In genomic region chr3:11651477-11651876, GRCh38 we compare ENCODE assay signal across 14 cellular contexts. TPM values are rescaled to one million over a fixed set of nuclear protein-coding genes. Genes with fewer than 3 reads are reported as not detected.
A peak's percentile ranks its signal among the peaks of the same experiment; 100 is the strongest.
DNase-seq lines count a peak whose midpoint lies in the region; ATAC-seq and TF ChIP-seq lines count a peak whose summit lies in the region.
"Had no signal": no experiment of that assay in that cellular context is flagged by ENCODE, and none has a peak within 500 bp of the region (broad histone marks: within the 10 kb centered on the region; RNA-seq: fewer than 3 reads in every experiment).

No MANE protein-coding gene starts in this region.

- H3K4me1 ChIP-seq in Panc1 (ENCODE audit: control insufficient read depth, insufficient read depth, low read length) (peaks cover 12% of the 10 kb centered on the region), mesenchymal stem cell (ENCODE audit: control insufficient read depth, insufficient read depth, low read depth, low read length) (no peaks in the 10 kb centered on the region), tibial artery (peaks cover 0 to 43% (median 11%) of the 10 kb centered on the region in 4 donors)
- H3K4me1 ChIP-seq: A549 had no signal

- in situ Hi-C loops in Panc1 (cut with HindIII; ENCODE audit: low pct_unique_long_range_greater_than_20kb, low sequenced_read_pairs) = no loop called here

- H3K27me3 Mint-ChIP-seq in chondrocyte (ENCODE audit: low read depth) = no peaks in the 10 kb centered on the region

- H2AFZ ChIP-seq in mesenchymal stem cell (ENCODE audit: low read depth, low read length) = no peak overlapping the region

- H3K9me3 ChIP-seq in Panc1 (ENCODE audit: control insufficient read depth, insufficient read depth, low read depth, low read length) (no peaks in the 10 kb centered on the region), mesenchymal stem cell (ENCODE audit: control insufficient read depth, low read length) (no peaks in the 10 kb centered on the region), tibial artery (no peaks in the 10 kb centered on the region)
- H3K9me3 ChIP-seq: A549 had no signal

- CTCF ChIA-PET in Panc1 (lab: Charles Lee) = interaction anchor here (0.5 to 0.8 kb wide), 4 partner anchors 219 to 425 kb away, joined by 3 to 7 read pairs (median 4); no protein-coding TSS in a partner anchor

- H3K23ac ChIP-seq in mesenchymal stem cell (ENCODE audit: low read length in 2 of 2) = no peak overlapping the region

- H3K79me1 ChIP-seq in mesenchymal stem cell (replicated peaks; ENCODE audit: low read length, poor library complexity, severe bottlenecking) = peaks cover 33% of the 10 kb centered on the region

- H3K14ac ChIP-seq in mesenchymal stem cell (ENCODE audit: low read length in 2 of 2) = no peak overlapping the region

- no TSS peak for BruUV-seq in Panc1 (replicated peaks; lab: Mats Ljungman, UMichigan)

- no peak overlapping the region for H2BK120ac ChIP-seq in mesenchymal stem cell (ENCODE audit: low read depth, low read length)

- no peak overlapping the region for H3K18ac ChIP-seq in mesenchymal stem cell (ENCODE audit: low read depth in 1 of 2, low read length in 2 of 2)

- ATAC-seq in Panc1 = no peak
- ATAC-seq: A549; CD8-positive, alpha-beta T cell had no signal

- no peak overlapping the region for H2BK15ac ChIP-seq in mesenchymal stem cell (ENCODE audit: low read depth, poor library complexity, severe bottlenecking)

- H4K8ac ChIP-seq in mesenchymal stem cell (ENCODE audit: low read length) = no peak overlapping the region

- H4K91ac ChIP-seq in mesenchymal stem cell (ENCODE audit: low read length) = no peak overlapping the region

- TF ChIP-seq CTCF in Panc1 (IDR thresholded peaks at IDR 0.05) (no peak), chondrocyte (IDR thresholded peaks at IDR 0.05) (no peak), tibial artery (IDR thresholded peaks at IDR 0.05) (no peak), dorsolateral prefrontal cortex (IDR thresholded peaks at IDR 0.05 in 54 of 56, conservative IDR thresholded peaks at IDR 0.05 in 2 of 56; ENCODE audit: low read depth in 1 of 56, partially characterized antibody in 56 of 56) (no peak)

- no peak overlapping the region for H3K4me3 ChIP-seq in Panc1 (ENCODE audit: low read depth in 2 of 2, low read length in 2 of 2)
- no peak overlapping the region for H3K4me3 ChIP-seq in mesenchymal stem cell (ENCODE audit: insufficient read depth in 1 of 2, low read depth in 1 of 2, low read length in 2 of 2)
- no peak overlapping the region for H3K4me3 ChIP-seq in tibial artery
- no peak overlapping the region for H3K4me3 ChIP-seq in dorsolateral prefrontal cortex
- H3K4me3 ChIP-seq: A549 had no signal

- POLR2A ChIA-PET in Panc1 (lab: Charles Lee) = interaction anchor here (0.5 to 0.7 kb wide), 2 partner anchors 54 to 202 kb away, joined by 3 to 7 read pairs; no protein-coding TSS in a partner anchor

- no peak overlapping the region for H2BK12ac ChIP-seq in mesenchymal stem cell (ENCODE audit: low read length in 2 of 2)

- H2BK5ac ChIP-seq in mesenchymal stem cell (ENCODE audit: low read depth, low read length, poor library complexity, severe bottlenecking) = no peak overlapping the region

- H3K27ac ChIP-seq in Panc1 (ENCODE audit: low read length) (peak overlapping the region; percentile 69; the same call in 1 of the 2 replicates), mesenchymal stem cell (ENCODE audit: low read length, poor library complexity, severe bottlenecking) (no peak overlapping the region), tibial artery (peak overlapping the region; percentile 15 to 25), dorsolateral prefrontal cortex (no peak overlapping the region)
- H3K27ac ChIP-seq: A549 had no signal

- H3K4me1 Mint-ChIP-seq in chondrocyte (ENCODE audit: low read depth) = peaks cover 66% of the 10 kb centered on the region
- H3K4me1 Mint-ChIP-seq: CD14-positive monocyte had no signal

- no peaks in the 10 kb centered on the region for H3K36me3 Mint-ChIP-seq in chondrocyte (ENCODE audit: low read depth)
- H3K36me3 Mint-ChIP-seq: CD14-positive monocyte; CD8-positive, alpha-beta T cell had no signal

- intact Hi-C loops in Panc1 (cut with micrococcal nuclease; ENCODE audit: unreplicated experiment) (loop anchor here (2.0 kb wide), 1 partner anchor 273 kb away; no protein-coding TSS in a partner anchor), tibial artery (cut with DNase I; ENCODE audit: low total_unique reads) (loop anchor here (2.0 to 10.0 kb wide), 2 partner anchors 275 to 377 kb away; partner anchors contain the start of gene ATG7), dorsolateral prefrontal cortex (cut with DNase I) (loop anchor here (5.0 to 10.0 kb wide), 5 partner anchors 181 to 587 kb away; partner anchors contain the start of gene ATG7 (in 1 of the 2))

- 72% methylated on average over 2 of the region's 4 CpGs for WGBS in mesenchymal stem cell

- peak overlapping the region; percentile 46 for H3K9ac ChIP-seq in mesenchymal stem cell (ENCODE audit: low read length)

- no peak overlapping the region for H3K4ac ChIP-seq in mesenchymal stem cell (ENCODE audit: low read depth in 1 of 2, low read length in 2 of 2)

- H2AK5ac ChIP-seq in mesenchymal stem cell (ENCODE audit: low read length, severe bottlenecking) = no peak overlapping the region

- H3K27me3 ChIP-seq in Panc1 (ENCODE audit: control insufficient read depth, insufficient read depth, low read length) (no peaks in the 10 kb centered on the region), mesenchymal stem cell (ENCODE audit: control insufficient read depth in 1 of 2, insufficient read depth in 1 of 2, low read length in 2 of 2) (no peaks in the 10 kb centered on the region), tibial artery (no peaks in the 10 kb centered on the region), dorsolateral prefrontal cortex (no peaks in the 10 kb centered on the region)

- no peaks in the 10 kb centered on the region for H3K9me3 Mint-ChIP-seq in chondrocyte (ENCODE audit: low read depth)
- H3K9me3 Mint-ChIP-seq: CD14-positive monocyte; CD8-positive, alpha-beta T cell had no signal

- DNase-seq in Panc1 (ENCODE audit: low read depth, low spot score) (no peak), chondrocyte (ENCODE audit: low spot score) (no peak), mesenchymal stem cell (peak; percentile 35), tibial artery (no peak), iPS-NIHi7 (ENCODE audit: extremely low spot score) (no peak), DMS53 (lab: John Stamatoyannopoulos, UW) (no peak), NCI-H2196 (lab: John Stamatoyannopoulos, UW; ENCODE audit: unreplicated experiment) (no peak), dorsolateral prefrontal cortex (no peak)
- DNase-seq: CD8-positive, alpha-beta T cell; COR-L47; GF-D8; H7 had no signal

- no peak overlapping the region for H3K4me3 Mint-ChIP-seq in chondrocyte (ENCODE audit: unreplicated experiment)
- H3K4me3 Mint-ChIP-seq: CD14-positive monocyte; CD8-positive, alpha-beta T cell had no signal

- H3K27ac Mint-ChIP-seq in chondrocyte (ENCODE audit: unreplicated experiment) = peak overlapping the region; percentile 78
- H3K27ac Mint-ChIP-seq: CD8-positive, alpha-beta T cell had no signal

- no peak overlapping the region for H3K4me2 ChIP-seq in mesenchymal stem cell (ENCODE audit: low read length, poor library complexity, severe bottlenecking)
- H3K4me2 ChIP-seq: A549 had no signal

- H3K36me3 ChIP-seq in Panc1 (ENCODE audit: control insufficient read depth, insufficient read depth, low read length) = no peaks in the 10 kb centered on the region
- peaks cover 0 to 3% of the 10 kb centered on the region in 2 experiments for H3K36me3 ChIP-seq in mesenchymal stem cell (ENCODE audit: control insufficient read depth in 1 of 2, insufficient read depth in 2 of 2, low read depth in 1 of 2, low read length in 2 of 2)
- no peaks in the 10 kb centered on the region for H3K36me3 ChIP-seq in tibial artery

RNA-seq across cellular contexts. Expression of gene VGLL4, which starts 7.8 kb away (rescaled TPM):
- total RNA-seq in Panc1 (2021; ENCODE audit: unreplicated experiment) (66.0 TPM), chondrocyte (102 to 141 TPM (median 141 TPM) in 3 replicates), dorsolateral prefrontal cortex (10 to 100 TPM; 41.2 to 97.0 (median 59.1) TPM)
- polyA plus RNA-seq in Panc1 (2012; ENCODE audit: insufficient read length) = 61.2 TPM
- polyA plus RNA-seq in mesenchymal stem cell (2013, experiment 1 of 2) = 73.9 TPM
- 71.8 TPM for polyA plus RNA-seq in mesenchymal stem cell (2013, experiment 2 of 2)

Comparison
In these comparisons a context has a peak if more than half of its experiments do, and no peak if none do; other contexts are left out.
1. H3K27ac ChIP-seq: peak in Panc1 (single experiment) and tibial artery (2 of 2); none in mesenchymal stem cell (single experiment) and dorsolateral prefrontal cortex (0 of 59).